In the genomic region with DNA sequence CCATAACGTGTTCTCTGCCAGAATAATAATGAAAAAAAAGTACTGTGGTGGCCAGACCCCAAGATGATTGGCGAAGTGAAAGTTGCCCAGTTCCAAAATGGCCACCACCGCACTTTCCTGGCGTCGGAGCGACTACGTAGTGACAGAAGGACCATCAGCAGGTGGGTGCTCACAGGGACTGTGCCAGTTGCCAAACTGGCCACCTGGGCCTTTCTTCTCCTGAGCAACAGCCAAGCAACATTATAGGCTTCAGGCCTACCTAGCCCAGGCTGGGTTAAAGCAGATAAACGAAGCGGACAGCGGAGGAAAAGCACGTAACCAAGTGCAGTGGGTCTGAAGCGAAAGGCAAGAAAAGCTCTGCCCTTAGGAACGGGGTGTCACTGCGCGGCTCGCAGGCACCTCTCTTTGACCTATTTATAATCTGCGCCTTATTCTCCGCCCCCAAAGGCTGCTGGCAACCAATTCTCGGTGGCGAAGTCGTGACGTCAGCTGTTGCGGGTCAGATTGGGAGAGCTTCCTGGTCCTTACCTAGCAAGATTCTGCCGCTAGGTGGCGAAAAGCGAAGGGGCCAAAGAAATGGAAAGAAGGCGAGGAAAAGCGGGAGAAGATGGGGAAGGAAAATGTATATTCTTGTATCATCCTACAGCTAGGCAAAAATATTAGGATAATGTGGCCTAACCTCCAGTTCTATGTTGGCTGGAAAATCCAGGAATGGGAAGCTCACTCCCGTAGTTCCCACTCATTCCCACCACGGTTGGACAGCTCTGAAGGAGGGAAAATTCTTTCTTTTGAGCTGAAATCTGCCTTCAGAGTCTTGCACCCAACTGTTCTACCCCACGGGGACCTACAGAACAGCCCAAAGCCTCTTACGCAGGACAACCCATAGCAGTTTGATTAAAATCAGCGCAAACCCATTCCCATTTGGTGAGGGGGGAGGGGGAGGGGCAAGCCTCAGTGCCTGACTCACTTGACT, we compare ENCODE assay signal across 8 cellular contexts. TPM values are rescaled to one million over a fixed set of nuclear protein-coding genes. Genes with fewer than 3 reads are reported as not detected.
DNase-seq lines count a peak whose midpoint lies in the region; ATAC-seq, FAIRE-seq and TF ChIP-seq lines count a peak whose summit lies in the region.

No MANE protein-coding gene starts in this region.

- no peak for TF ChIP-seq POLR2A in endothelial cell of umbilical vein (IDR thresholded peaks at IDR 0.05; ENCODE audit: low read depth, low read length)

- intact Hi-C loops in endothelial cell of umbilical vein (cut with micrococcal nuclease), result loop anchor here (1.0 to 2.0 kb wide), 4 partner anchors 17 to 103 kb away; a partner anchor contains a TSS

- no peaks in the 10 kb centered on the region for H4K20me1 ChIP-seq in endothelial cell of umbilical vein (replicated peaks; ENCODE audit: control insufficient read depth, extremely low read depth, insufficient read depth, low read length)

- FAIRE-seq in endothelial cell of umbilical vein (lab: Jason Lieb, UNC), result peak; percentile 95

- TSS peak; percentile 52 for BruUV-seq in endothelial cell of umbilical vein (replicated peaks; lab: Mats Ljungman, UMichigan)

- POLR2A ChIA-PET in endothelial cell of umbilical vein (lab: Charles Lee), result interaction anchor here (0.9 to 1.7 kb wide), 4 partner anchors 8 to 22 kb away, joined by 3 to 8 read pairs (median 5); a partner anchor contains a TSS

- peak overlapping the region; percentile 90 for H3K4me2 ChIP-seq in endothelial cell of umbilical vein (ENCODE audit: insufficient read depth, low read length)

- TF ChIP-seq CTCF in endothelial cell of umbilical vein (IDR thresholded peaks at IDR 0.05; ENCODE audit: extremely low read depth in 1 of 2, insufficient read depth in 1 of 2, low read depth in 1 of 2, low read length in 2 of 2), result peak; percentile 84 to 98

- DNase-seq in D341Med (ENCODE audit: low spot score) (peak; percentile 94), NT2/D1 (ENCODE audit: low read depth, low spot score) (peak; percentile 95), endothelial cell of umbilical vein (ENCODE audit: low read depth, low spot score) (peak; percentile 96), middle frontal gyrus (ENCODE audit: extremely low spot score, low spot score) (peak; percentile 99)
- peak; percentile 98 for DNase-seq in activated CD8-positive, alpha-beta memory T cell treated with anti-CD3 and anti-CD28 coated beads, Interleukin-2, amount 50 U/mL, for 4 hours
- peak; percentile 88 to 97 for DNase-seq in stimulated activated CD8-positive, alpha-beta memory T cell treated with anti-CD3 and anti-CD28 coated beads, Interleukin-2, amount 100 ng/mL, for 48 hours (ENCODE audit: low read depth in 2 of 2)

- no peaks in the 10 kb centered on the region for H3K9me1 ChIP-seq in endothelial cell of umbilical vein (replicated peaks; ENCODE audit: control insufficient read depth, extremely low read depth, insufficient read depth, low read length)

- peak overlapping the region; percentile 80 for H3K27ac ChIP-seq in HUES48 (ENCODE audit: low read depth, low read length)
- H3K27ac ChIP-seq in endothelial cell of umbilical vein (ENCODE audit: insufficient read depth, low read depth, low read length), result peak overlapping the region; percentile 41

- ATAC-seq in GM21390 (IDR thresholded peaks at IDR 0.05; ENCODE audit: unreplicated experiment), result peak; percentile 95

- CTCF ChIA-PET in endothelial cell of umbilical vein (lab: Charles Lee), result interaction anchor here (0.6 to 5.3 kb wide), 33 partner anchors 8 to 1898 kb away, joined by 3 to 97 read pairs (median 5); a partner anchor contains a TSS

- H3K9ac ChIP-seq in HUES48 (ENCODE audit: low read depth, low read length) (no peak overlapping the region; the same call in 1 of the 2 replicates), NT2/D1 (ENCODE audit: insufficient read length, low read depth) (peak overlapping the region; percentile 62), endothelial cell of umbilical vein (replicated peaks; ENCODE audit: extremely low read depth, insufficient read depth, low read length) (peak overlapping the region; percentile 66)

- no peaks in the 10 kb centered on the region for H3K9me3 ChIP-seq in HUES48 (ENCODE audit: control insufficient read depth, insufficient read depth, low read length)
- no peaks in the 10 kb centered on the region for H3K9me3 ChIP-seq in NT2/D1 (ENCODE audit: insufficient read depth, low read length)
- H3K9me3 ChIP-seq in endothelial cell of umbilical vein (replicated peaks; ENCODE audit: control insufficient read depth, insufficient read depth, low read length), result no peaks in the 10 kb centered on the region

- no peaks in the 10 kb centered on the region for H3K79me2 ChIP-seq in endothelial cell of umbilical vein (ENCODE audit: control insufficient read depth, insufficient read depth, low read length)

- H3K36me3 ChIP-seq in HUES48 (ENCODE audit: control insufficient read depth, insufficient read depth, low read length), result no peaks in the 10 kb centered on the region
- H3K36me3 ChIP-seq in NT2/D1 (ENCODE audit: insufficient read depth, insufficient read length, low read length), result no peaks in the 10 kb centered on the region
- H3K36me3 ChIP-seq in endothelial cell of umbilical vein (ENCODE audit: control insufficient read depth in 2 of 2, extremely low read depth in 1 of 2, insufficient read depth in 2 of 2, low read length in 2 of 2), result no peaks in the 10 kb centered on the region

- dilution Hi-C loops in endothelial cell of umbilical vein (cut with MboI; ENCODE audit: extremely low pct_ligation_motif_present, low sequenced_read_pairs), result no loop called here

- peak overlapping the region; percentile 56 for H3K4me3 ChIP-seq in HUES48 (ENCODE audit: low read depth, low read length)
- H3K4me3 ChIP-seq in NT2/D1 (ENCODE audit: insufficient read length, low read depth), result peak overlapping the region; percentile 31
- peak overlapping the region; percentile 16 to 66 (median 54) for H3K4me3 ChIP-seq in endothelial cell of umbilical vein (replicated peaks in 1 of 3; ENCODE audit: insufficient read depth in 1 of 3, low read depth in 1 of 3, low read length in 3 of 3)

- H3K4me1 ChIP-seq in HUES48 (ENCODE audit: control insufficient read depth, insufficient read depth, low read length) (peaks cover 24% of the 10 kb centered on the region), NT2/D1 (ENCODE audit: insufficient read depth, insufficient read length) (peaks cover 2% of the 10 kb centered on the region), endothelial cell of umbilical vein (ENCODE audit: control insufficient read depth, extremely low read depth, insufficient read depth, low read length) (peaks cover 4% of the 10 kb centered on the region)

- no peaks in the 10 kb centered on the region for H3K27me3 ChIP-seq in HUES48 (ENCODE audit: control insufficient read depth, insufficient read depth, low read length)
- no peaks in the 10 kb centered on the region for H3K27me3 ChIP-seq in NT2/D1 (ENCODE audit: insufficient read depth, insufficient read length)
- H3K27me3 ChIP-seq in endothelial cell of umbilical vein (ENCODE audit: control insufficient read depth in 2 of 2, insufficient read depth in 2 of 2, low read length in 2 of 2), result peaks cover 4 to 8% of the 10 kb centered on the region in 2 experiments

- peak overlapping the region; percentile 99 for H2AFZ ChIP-seq in endothelial cell of umbilical vein (ENCODE audit: low read depth, low read length)

TF ChIP-seq in endothelial cell of umbilical vein, 7 proteins besides CTCF, POLR2A, EP300 and RAD21:
- no peak for TF ChIP-seq JUN (IDR thresholded peaks at IDR 0.05; ENCODE audit: borderline replicate concordance, insufficient read depth, insufficient read length, low read depth)
- no peak for TF ChIP-seq POLR2AphosphoS5 (IDR thresholded peaks at IDR 0.05; ENCODE audit: insufficient read depth, low read depth, low read length)
- TF ChIP-seq, protein P1, sequence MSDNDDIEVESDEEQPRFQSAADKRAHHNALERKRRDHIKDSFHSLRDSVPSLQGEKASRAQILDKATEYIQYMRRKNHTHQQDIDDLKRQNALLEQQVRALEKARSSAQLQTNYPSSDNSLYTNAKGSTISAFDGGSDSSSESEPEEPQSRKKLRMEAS (IDR thresholded peaks at IDR 0.05; ENCODE audit: insufficient read depth, insufficient read length), result no peak
- TF ChIP-seq GATA2 (IDR thresholded peaks at IDR 0.05; ENCODE audit: insufficient read depth, insufficient read length, low read depth, low read length), result no peak
- no peak for TF ChIP-seq EZH2 (IDR thresholded peaks at IDR 0.05; ENCODE audit: borderline replicate concordance, low read depth, low read length, severe bottlenecking)
- no peak for TF ChIP-seq MYC (IDR thresholded peaks at IDR 0.05; ENCODE audit: low read depth, low read length)
- TF ChIP-seq FOS (IDR thresholded peaks at IDR 0.05; ENCODE audit: borderline replicate concordance, insufficient read depth, low read length), result no peak

RNA-seq across cellular contexts. Expression of a gene that starts 6.9 kb away (rescaled TPM):
- not detected in 2 replicates for total RNA-seq in endothelial cell of umbilical vein
- not detected in 2 replicates for polyA plus RNA-seq in endothelial cell of umbilical vein
- not detected in 2 replicates for polyA plus RNA-seq in endothelial cell of umbilical vein (2011; cell fraction: cytosol; rRNA removed)
- polyA plus RNA-seq in endothelial cell of umbilical vein (2011; cell fraction: nucleus; rRNA removed), result not detected in 2 replicates
- polyA plus RNA-seq in endothelial cell of umbilical vein (2012), result not detected in 2 replicates
- not detected in 2 replicates for polyA minus RNA-seq in endothelial cell of umbilical vein
- polyA minus RNA-seq in endothelial cell of umbilical vein (2011; cell fraction: cytosol; rRNA and poly(A)+ RNA removed), result not detected
- polyA minus RNA-seq in endothelial cell of umbilical vein (2011; cell fraction: nucleus; rRNA and poly(A)+ RNA removed), result not detected in 2 replicates

RNA-seq across cellular contexts. Expression of a gene that starts 17.0 kb away (rescaled TPM):
- 50.8 and 52.1 TPM in 2 replicates for total RNA-seq in endothelial cell of umbilical vein
- 43.6 and 53.1 TPM in 2 replicates for polyA plus RNA-seq in endothelial cell of umbilical vein
- 6.9 and 8.4 TPM in 2 replicates for polyA plus RNA-seq in endothelial cell of umbilical vein (2011; cell fraction: cytosol; rRNA removed)
- 224 and 260 TPM in 2 replicates for polyA plus RNA-seq in endothelial cell of umbilical vein (2011; cell fraction: nucleus; rRNA removed)
- polyA plus RNA-seq in endothelial cell of umbilical vein (2012), result 25.6 and 33.6 TPM in 2 replicates
- 44.5 and 53.6 TPM in 2 replicates for polyA minus RNA-seq in endothelial cell of umbilical vein
- polyA minus RNA-seq in endothelial cell of umbilical vein (2011; cell fraction: cytosol; rRNA and poly(A)+ RNA removed), result 1.5 TPM
- polyA minus RNA-seq in endothelial cell of umbilical vein (2011; cell fraction: nucleus; rRNA and poly(A)+ RNA removed), result 64.6 and 69.9 TPM in 2 replicates

RNA-seq across cellular contexts. Expression of a gene that starts 31.0 kb away (rescaled TPM):
- total RNA-seq in endothelial cell of umbilical vein, result not detected in 2 replicates
- 0.07 TPM in 1 of 2 replicates, not detected in the other for polyA plus RNA-seq in endothelial cell of umbilical vein
- not detected in 2 replicates for polyA plus RNA-seq in endothelial cell of umbilical vein (2011; cell fraction: cytosol; rRNA removed)
- polyA plus RNA-seq in endothelial cell of umbilical vein (2011; cell fraction: nucleus; rRNA removed), result not detected in 2 replicates
- polyA plus RNA-seq in endothelial cell of umbilical vein (2012), result not detected in 2 replicates
- not detected in 2 replicates for polyA minus RNA-seq in endothelial cell of umbilical vein
- not detected for polyA minus RNA-seq in endothelial cell of umbilical vein (2011; cell fraction: cytosol; rRNA and poly(A)+ RNA removed)
- polyA minus RNA-seq in endothelial cell of umbilical vein (2011; cell fraction: nucleus; rRNA and poly(A)+ RNA removed), result not detected in 2 replicates

Comparison
In these comparisons a context has a peak if more than half of its experiments do, and no peak if none do; other contexts are left out.
1. Peak in every context shown above with its lines: DNase-seq, ATAC-seq, H3K4me3 ChIP-seq and H3K27ac ChIP-seq.